Comparison of ENCODE assay signal across 10 cellular contexts in the genomic region with DNA sequence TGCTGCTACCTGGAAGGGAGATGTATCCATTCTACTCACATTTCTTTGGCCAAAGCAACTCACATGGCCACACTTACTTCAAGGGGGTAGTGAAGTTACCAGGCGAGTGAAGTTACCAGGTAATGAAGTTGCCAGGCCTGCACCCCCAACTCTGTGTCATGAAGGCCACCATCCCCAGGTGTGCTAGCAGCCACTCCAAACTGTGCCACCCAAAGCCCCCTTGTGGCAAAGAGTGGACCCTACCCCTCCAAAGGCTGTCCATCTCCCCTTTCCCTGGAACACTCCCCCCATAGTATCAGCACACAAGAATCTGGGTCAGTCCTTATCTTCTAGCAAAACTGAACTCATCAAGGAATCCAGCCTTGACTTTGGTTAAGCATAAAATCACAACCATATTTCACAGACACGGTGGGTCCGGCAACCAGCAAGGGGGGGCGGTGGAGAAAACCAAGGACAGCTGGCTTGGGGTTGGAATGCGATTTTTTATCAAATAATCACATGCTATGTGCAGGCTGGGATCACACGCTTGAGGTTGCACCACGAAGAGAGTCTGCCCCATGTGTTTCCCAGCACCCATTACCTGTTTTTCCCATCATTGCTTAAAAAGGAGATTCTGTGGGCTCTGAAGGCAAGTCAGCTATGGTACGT.
DNase-seq lines count a peak whose midpoint lies in the region; TF ChIP-seq lines count a peak whose summit lies in the region.
"Had no signal": no experiment of that assay in that cellular context is flagged by ENCODE, and none has a peak within 500 bp of the region (broad histone marks: within the 10 kb centered on the region; RNA-seq: fewer than 3 reads in every experiment).

No MANE protein-coding gene starts in this region.

- H3K36me3 ChIP-seq in Caco-2 (ENCODE audit: control insufficient read depth, insufficient read depth, low read length) = no peaks in the 10 kb centered on the region
- H3K36me3 ChIP-seq in KMS-11 (ENCODE audit: insufficient read depth) = no peaks in the 10 kb centered on the region
- no peaks in the 10 kb centered on the region for H3K36me3 ChIP-seq in neuronal stem cell (replicated peaks in 1 of 2; ENCODE audit: control insufficient read depth in 2 of 2, insufficient read depth in 2 of 2, low read length in 2 of 2)

- H3K4me3 Mint-ChIP-seq in Caco-2 (ENCODE audit: unreplicated experiment) = no peak overlapping the region
- no peak overlapping the region for H3K4me3 Mint-ChIP-seq in dendritic cell treated with granulocyte-macrophage colony-stimulating factor and Interleukin-4, amounts not matched to agents 40 ng/mL and 50 ng/mL, for 4 days
- H3K4me3 Mint-ChIP-seq in activated T-helper 2 cell treated with anti-CD3 and anti-CD28 coated beads, Interferon-gamma antibody, Interleukin-2, Interleukin-4, amounts not matched to agents 10 μg/mL and 5 μg/mL and 100 μg/mL, durations not matched to agents 14 hours and 24 hours and 36 hours (ENCODE audit: low read depth) = no peak overlapping the region
- H3K4me3 Mint-ChIP-seq: activated CD8-positive, alpha-beta T cell treated with anti-CD3 and anti-CD28 coated beads, Interleukin-2, amount 10 ng/mL, durations not matched to agents 7 days and 5 days; activated naive CD4-positive, alpha-beta T cell treated with anti-CD3 and anti-CD28 coated beads, Interleukin-2, amount 10 ng/mL, durations not matched to agents 7 days and 5 days had no signal

- H3K4me3 ChIP-seq in Caco-2 (ENCODE audit: low read depth, low read length) (no peak overlapping the region), KMS-11 (IDR thresholded peaks at IDR 0.05; ENCODE audit: insufficient read depth, low read depth, low read length) (no peak overlapping the region), neuronal stem cell (ENCODE audit: low read length in 2 of 2) (no peak overlapping the region)

- peak overlapping the region; percentile 95 for H3K27ac Mint-ChIP-seq in Caco-2 (ENCODE audit: unreplicated experiment)
- H3K27ac Mint-ChIP-seq in dendritic cell treated with granulocyte-macrophage colony-stimulating factor and Interleukin-4, amounts not matched to agents 40 ng/mL and 50 ng/mL, for 4 days = peak overlapping the region; percentile 26
- H3K27ac Mint-ChIP-seq in activated T-helper 2 cell treated with anti-CD3 and anti-CD28 coated beads, Interferon-gamma antibody, Interleukin-2, Interleukin-4, amounts not matched to agents 10 μg/mL and 5 μg/mL and 100 μg/mL, durations not matched to agents 14 hours and 24 hours and 36 hours = no peak overlapping the region
- H3K27ac Mint-ChIP-seq: activated CD8-positive, alpha-beta T cell treated with anti-CD3 and anti-CD28 coated beads, Interleukin-2, amount 10 ng/mL, durations not matched to agents 7 days and 5 days; activated naive CD4-positive, alpha-beta T cell treated with anti-CD3 and anti-CD28 coated beads, Interleukin-2, amount 10 ng/mL, durations not matched to agents 7 days and 5 days had no signal

- H2AFZ ChIP-seq in KMS-11 (ENCODE audit: low read depth) (no peak overlapping the region), neuronal stem cell (ENCODE audit: low read length) (no peak overlapping the region)

- peak in 1 of 2 experiments; percentile 59 for DNase-seq in Caco-2
- no peak for DNase-seq in neuronal stem cell (ENCODE audit: low spot score)
- no peak for DNase-seq in dermis blood vessel endothelial cell
- no peak for DNase-seq in activated T-helper 2 cell treated with anti-CD3 and anti-CD28 coated beads, Interferon-gamma antibody, Interleukin-2, Interleukin-4, amounts not matched to agents 10 μg/mL and 5 μg/mL and 100 μg/mL, durations not matched to agents 14 hours and 24 hours and 36 hours (ENCODE audit: low spot score)
- no peak for DNase-seq in NCI-H1105 (lab: John Stamatoyannopoulos, UW)
- DNase-seq: activated CD8-positive, alpha-beta T cell treated with anti-CD3 and anti-CD28 coated beads, Interleukin-2, amount 10 ng/mL, durations not matched to agents 7 days and 5 days; activated naive CD4-positive, alpha-beta T cell treated with anti-CD3 and anti-CD28 coated beads, Interleukin-2, amount 10 ng/mL, durations not matched to agents 7 days and 5 days; NCI-H2171 treated with DMSO at 0.1 percent for 48 hours had no signal

- BruUV-seq in Caco-2 (replicated peaks; lab: Mats Ljungman, UMichigan) = no TSS peak

- H3K4me1 Mint-ChIP-seq in Caco-2 (ENCODE audit: low read depth, unreplicated experiment) = peaks cover 59% of the 10 kb centered on the region
- H3K4me1 Mint-ChIP-seq in dendritic cell treated with granulocyte-macrophage colony-stimulating factor and Interleukin-4, amounts not matched to agents 40 ng/mL and 50 ng/mL, for 4 days (ENCODE audit: low read depth) = peaks cover 82% of the 10 kb centered on the region
- H3K4me1 Mint-ChIP-seq in activated T-helper 2 cell treated with anti-CD3 and anti-CD28 coated beads, Interferon-gamma antibody, Interleukin-2, Interleukin-4, amounts not matched to agents 10 μg/mL and 5 μg/mL and 100 μg/mL, durations not matched to agents 14 hours and 24 hours and 36 hours (ENCODE audit: low read depth) = peaks cover 39% of the 10 kb centered on the region

- peaks cover 20% of the 10 kb centered on the region for H3K36me3 Mint-ChIP-seq in Caco-2 (ENCODE audit: insufficient read depth, unreplicated experiment)
- H3K36me3 Mint-ChIP-seq in dendritic cell treated with granulocyte-macrophage colony-stimulating factor and Interleukin-4, amounts not matched to agents 40 ng/mL and 50 ng/mL, for 4 days (ENCODE audit: low read depth) = no peaks in the 10 kb centered on the region
- H3K36me3 Mint-ChIP-seq in activated T-helper 2 cell treated with anti-CD3 and anti-CD28 coated beads, Interferon-gamma antibody, Interleukin-2, Interleukin-4, amounts not matched to agents 10 μg/mL and 5 μg/mL and 100 μg/mL, durations not matched to agents 14 hours and 24 hours and 36 hours (ENCODE audit: low read depth) = no peaks in the 10 kb centered on the region
- H3K36me3 Mint-ChIP-seq: activated naive CD4-positive, alpha-beta T cell treated with anti-CD3 and anti-CD28 coated beads, Interleukin-2, amount 10 ng/mL, durations not matched to agents 7 days and 5 days had no signal

- peaks cover 72% of the 10 kb centered on the region for H3K4me1 ChIP-seq in Caco-2
- peaks cover 50% of the 10 kb centered on the region for H3K4me1 ChIP-seq in KMS-11 (ENCODE audit: low read depth, poor library complexity, severe bottlenecking)
- peaks cover 10 to 16% of the 10 kb centered on the region in 2 donors for H3K4me1 ChIP-seq in neuronal stem cell (ENCODE audit: control insufficient read depth in 2 of 2, insufficient read depth in 1 of 2, low read depth in 1 of 2, low read length in 2 of 2)

- H3K4me2 ChIP-seq in KMS-11 (no peak overlapping the region), neuronal stem cell (ENCODE audit: insufficient read depth, low read length, poor library complexity, severe bottlenecking) (no peak overlapping the region)

- no peak overlapping the region for H3K23ac ChIP-seq in neuronal stem cell (ENCODE audit: low read depth, low read length, poor library complexity)

- H4K20me1 ChIP-seq in KMS-11 (ENCODE audit: insufficient read depth) = no peaks in the 10 kb centered on the region

- H3K9me3 ChIP-seq in Caco-2 (no peaks in the 10 kb centered on the region), neuronal stem cell (replicated peaks in 1 of 2; ENCODE audit: control insufficient read depth in 2 of 2, insufficient read depth in 1 of 2, low read depth in 1 of 2, low read length in 2 of 2) (no peaks in the 10 kb centered on the region)

- TF ChIP-seq CTCF in Caco-2 (IDR thresholded peaks at IDR 0.05; ENCODE audit: insufficient read depth in 1 of 2, low read depth in 1 of 2, low read length in 1 of 2, severe bottlenecking in 1 of 2, unreplicated experiment in 1 of 2) (peak; percentile 36 to 39), KMS-11 (conservative IDR thresholded peaks at IDR 0.05; ENCODE audit: low read depth, low read length) (peak; percentile 40)

- H3K18ac ChIP-seq in neuronal stem cell (ENCODE audit: low read length) = no peak overlapping the region

- H3K4ac ChIP-seq in neuronal stem cell (ENCODE audit: low read length) = no peak overlapping the region

- CTCF ChIA-PET in Caco-2 (lab: Charles Lee) = interaction anchor here (0.6 kb wide), 1 partner anchor 303 kb away, joined by 3 read pairs; no protein-coding TSS in a partner anchor

- peak overlapping the region; percentile 16 for H2BK5ac ChIP-seq in neuronal stem cell (ENCODE audit: low read length)

- no peak overlapping the region for H3K27ac ChIP-seq in KMS-11
- no peak overlapping the region for H3K27ac ChIP-seq in neuronal stem cell (replicated peaks; ENCODE audit: low read length)

- H3K9me3 Mint-ChIP-seq in Caco-2 (ENCODE audit: unreplicated experiment) = no peaks in the 10 kb centered on the region
- no peaks in the 10 kb centered on the region for H3K9me3 Mint-ChIP-seq in dendritic cell treated with granulocyte-macrophage colony-stimulating factor and Interleukin-4, amounts not matched to agents 40 ng/mL and 50 ng/mL, for 4 days
- no peaks in the 10 kb centered on the region for H3K9me3 Mint-ChIP-seq in activated T-helper 2 cell treated with anti-CD3 and anti-CD28 coated beads, Interferon-gamma antibody, Interleukin-2, Interleukin-4, amounts not matched to agents 10 μg/mL and 5 μg/mL and 100 μg/mL, durations not matched to agents 14 hours and 24 hours and 36 hours
- H3K9me3 Mint-ChIP-seq: activated naive CD4-positive, alpha-beta T cell treated with anti-CD3 and anti-CD28 coated beads, Interleukin-2, amount 10 ng/mL, durations not matched to agents 7 days and 5 days had no signal

- no peak overlapping the region for H3K9ac ChIP-seq in KMS-11
- no peak overlapping the region for H3K9ac ChIP-seq in neuronal stem cell (ENCODE audit: low read depth, low read length, poor library complexity)

- no peak overlapping the region for H2BK15ac ChIP-seq in neuronal stem cell (ENCODE audit: low read length)

- intact Hi-C loops in Caco-2 (cut with micrococcal nuclease; ENCODE audit: unreplicated experiment) = loop anchor here (10.0 kb wide), 2 partner anchors 221 to 319 kb away; no protein-coding TSS in a partner anchor
- intact Hi-C loops in dendritic cell treated with granulocyte-macrophage colony-stimulating factor and Interleukin-4, amounts not matched to agents 40 ng/mL and 50 ng/mL, for 4 days (cut with micrococcal nuclease) = loop anchor here (5.0 kb wide), 1 partner anchor 33 kb away; no protein-coding TSS in a partner anchor
- intact Hi-C loops in activated T-helper 2 cell treated with anti-CD3 and anti-CD28 coated beads, Interferon-gamma antibody, Interleukin-2, Interleukin-4, amounts not matched to agents 10 μg/mL and 5 μg/mL and 100 μg/mL, durations not matched to agents 14 hours and 24 hours and 36 hours (cut with micrococcal nuclease) = no loop called here

- H2AK5ac ChIP-seq in neuronal stem cell (ENCODE audit: low read depth, low read length) = no peak overlapping the region

- no peak overlapping the region for H4K91ac ChIP-seq in neuronal stem cell (ENCODE audit: low read depth, low read length, poor library complexity)

- no peaks in the 10 kb centered on the region for H3K27me3 Mint-ChIP-seq in Caco-2 (ENCODE audit: insufficient read depth, unreplicated experiment)
- no peaks in the 10 kb centered on the region for H3K27me3 Mint-ChIP-seq in dendritic cell treated with granulocyte-macrophage colony-stimulating factor and Interleukin-4, amounts not matched to agents 40 ng/mL and 50 ng/mL, for 4 days
- no peaks in the 10 kb centered on the region for H3K27me3 Mint-ChIP-seq in activated T-helper 2 cell treated with anti-CD3 and anti-CD28 coated beads, Interferon-gamma antibody, Interleukin-2, Interleukin-4, amounts not matched to agents 10 μg/mL and 5 μg/mL and 100 μg/mL, durations not matched to agents 14 hours and 24 hours and 36 hours (ENCODE audit: low read depth)

- H3K27me3 ChIP-seq in Caco-2 (replicated peaks; ENCODE audit: control insufficient read depth, insufficient read depth, low read length) (no peaks in the 10 kb centered on the region), KMS-11 (ENCODE audit: insufficient read depth, low read depth) (no peaks in the 10 kb centered on the region), neuronal stem cell (ENCODE audit: control insufficient read depth in 3 of 3, insufficient read depth in 3 of 3, low read depth in 1 of 3, low read length in 3 of 3) (no peaks in the 10 kb centered on the region)

- peaks cover 2% of the 10 kb centered on the region for H3K79me1 ChIP-seq in neuronal stem cell (ENCODE audit: low read depth, low read length)

- no CpG with 5 or more reads among the region's 8 CpGs for WGBS in neuronal stem cell (ENCODE audit: extremely low coverage in 2 of 2, insufficient read length in 2 of 2, insufficient replicate concordance in 1 of 2), 2 donors

- no peak overlapping the region for H2BK12ac ChIP-seq in neuronal stem cell (ENCODE audit: low read length)

- POLR2A ChIA-PET in Caco-2 (lab: Charles Lee) = no interaction called here

- H2BK120ac ChIP-seq in neuronal stem cell (ENCODE audit: low read depth, low read length) = no peak overlapping the region

- H3K14ac ChIP-seq in neuronal stem cell (ENCODE audit: low read length) = no peak overlapping the region

- H4K8ac ChIP-seq in neuronal stem cell (ENCODE audit: low read depth, low read length) = no peak overlapping the region

- no peaks in the 10 kb centered on the region for H3K79me2 ChIP-seq in KMS-11 (ENCODE audit: insufficient read depth, low read depth)
